Comparison of ENCODE assay signal across 32 cellular contexts in genomic region chr5:114940709-114941108, GRCh38.
"Had no signal": no experiment of that assay in that cellular context is flagged by ENCODE, and none has a peak within 500 bp of the region (broad histone marks: within the 10 kb centered on the region; RNA-seq: fewer than 3 reads in every experiment).

No MANE protein-coding gene starts in this region.

- H3K36me3 ChIP-seq: adrenal gland, ascending aorta, brain microvascular endothelial cell, breast epithelium, cardiac muscle cell had no signal

- H3K4me3 ChIP-seq: adrenal gland, ascending aorta, body of pancreas, breast epithelium, cardiac muscle cell had no signal

- H3K27me3 ChIP-seq: adrenal gland, ascending aorta, body of pancreas, brain microvascular endothelial cell, breast epithelium, cardiac muscle cell had no signal

- H3K9me3 ChIP-seq: ascending aorta had no signal

- H3K27ac ChIP-seq: adrenal gland, ascending aorta, body of pancreas, brain microvascular endothelial cell, breast epithelium, cardiac muscle cell had no signal

- FAIRE-seq: bronchial epithelial cell had no signal

- DNase-seq: activated effector memory CD4-positive, alpha-beta T cell treated with anti-CD3 and anti-CD28 coated beads, Interleukin-2, amount 50 U/mL, for 16 hours; activated effector memory CD4-positive, alpha-beta T cell treated with Interleukin-2 at 50 U/mL for 16 hours; activated gamma-delta T cell; activated gamma-delta T cell treated with Interleukin-2 at 50 U/mL for 16 hours; activated naive CD4-positive, alpha-beta T cell; activated naive CD4-positive, alpha-beta T cell treated with anti-CD3 and anti-CD28 coated beads for 36 hours; activated naive CD4-positive, alpha-beta T cell treated with anti-CD3 and anti-CD28 coated beads, Interleukin-2, amount 10 ng/mL, durations not matched to agents 7 days and 5 days; activated naive CD4-positive, alpha-beta T cell treated with anti-CD3 and anti-CD28 coated beads, Interleukin-2, amount 50 U/mL, for 16 hours; activated naive CD4-positive, alpha-beta T cell treated with Interleukin-2 at 50 U/mL for 16 hours; activated naive CD8-positive, alpha-beta T cell treated with anti-CD3 and anti-CD28 coated beads for 36 hours; activated naive CD8-positive, alpha-beta T cell treated with anti-CD3 and anti-CD28 coated beads, Interleukin-2, amount 10 ng/mL, durations not matched to agents 7 days and 5 days; activated naive CD8-positive, alpha-beta T cell treated with anti-CD3 and anti-CD28 coated beads, Interleukin-2, amount 50 U/mL, for 24 hours; activated T-cell treated with anti-CD3 and anti-CD28 coated beads, Interleukin-2, amount 50 U/mL, for 24 hours; activated T-cell treated with anti-CD3 and anti-CD28 coated beads, Interleukin-2, amount 50 U/mL, for 4 hours; activated T-cell treated with anti-CD3 and anti-CD28 coated beads, Interleukin-2, amount 50 U/mL, for 48 hours; activated T-cell treated with anti-CD3 and anti-CD28 coated beads, Interleukin-2, amount 50 U/mL, for 72 hours; adrenal gland; amniotic stem cell; amygdala; anterior cingulate cortex; aorta; body of pancreas; brain microvascular endothelial cell; caudate nucleus; central memory CD4-positive, alpha-beta T cell; cerebellar nuclear complex had no signal

- H3K4me1 ChIP-seq: adrenal gland, ascending aorta, body of pancreas, breast epithelium had no signal

- ATAC-seq: activated naive CD4-positive, alpha-beta T cell treated with anti-CD3 and anti-CD28 coated beads, Interleukin-2, amount 50 U/mL, for 72 hours; activated naive CD8-positive, alpha-beta T cell treated with anti-CD3 and anti-CD28 coated beads, Interleukin-2, amount 50 U/mL, for 24 hours; activated T-cell treated with anti-CD3 and anti-CD28 coated beads, Interleukin-2, amount 50 U/mL, for 4 hours; activated T-cell treated with anti-CD3 and anti-CD28 coated beads, Interleukin-2, amount 50 U/mL, for 72 hours; activated T-helper 17 cell treated with anti-CD3 and anti-CD28 coated beads, Interleukin-2, amount 50 U/mL, for 72 hours; body of pancreas had no signal
